ENCODE assay signal across 28 cellular contexts in the genomic region with DNA sequence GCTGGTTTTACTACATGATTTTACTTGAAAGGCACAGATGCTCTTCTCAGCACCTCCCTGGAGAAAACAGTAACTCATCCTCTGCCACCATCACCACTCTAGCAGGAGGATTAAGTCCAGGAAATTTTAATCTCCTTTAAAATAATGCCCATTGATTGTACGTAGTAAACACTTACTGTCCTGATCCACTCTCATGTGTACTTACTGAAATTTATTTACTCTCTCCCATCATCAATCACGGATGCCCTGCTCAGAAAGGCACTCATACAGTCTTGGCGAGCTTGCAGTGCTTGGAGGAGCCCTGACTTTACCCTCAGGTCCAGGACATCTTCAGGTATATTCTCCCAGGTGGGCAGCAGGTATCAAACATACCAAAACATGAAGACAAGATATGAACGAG.
"Had no signal": no experiment of that assay in that cellular context is flagged by ENCODE, and none has a peak within 500 bp of the region (broad histone marks: within the 10 kb centered on the region; RNA-seq: fewer than 3 reads in every experiment).

No MANE protein-coding gene starts in this region.

- H3K27ac ChIP-seq: colonic mucosa, epithelial cell of prostate, gastrocnemius medialis, heart left ventricle, hepatocyte, left lung, neutrophil, pancreas, right lobe of liver, suprapubic skin, vagina had no signal

- H3K4me1 Mint-ChIP-seq: endodermal cell; natural killer cell; neural crest cell; stimulated activated naive CD8-positive, alpha-beta T cell treated with anti-CD3 and anti-CD28 coated beads, Interleukin-15, amount 100 ng/mL, for 72 hours had no signal

- ATAC-seq: esophagus mucosa; gastrocnemius medialis; heart left ventricle; left cardiac atrium; left lung; natural killer cell; pancreas; right lobe of liver; stimulated activated naive CD8-positive, alpha-beta T cell treated with anti-CD3 and anti-CD28 coated beads, Interleukin-15, amount 100 ng/mL, for 72 hours had no signal

- H3K9me3 ChIP-seq: colonic mucosa, gastrocnemius medialis, neutrophil, pancreas, right lobe of liver, suprapubic skin, vagina had no signal

- H3K4me3 ChIP-seq: colonic mucosa, gastrocnemius medialis, heart left ventricle, hepatocyte, left lung, pancreas, right lobe of liver, suprapubic skin, vagina had no signal

- H3K36me3 ChIP-seq: colonic mucosa, gastrocnemius medialis, heart left ventricle, left lung, neutrophil, pancreas, right lobe of liver, suprapubic skin, vagina had no signal

- DNase-seq: colonic mucosa; effector CD8-positive, alpha-beta T cell; endodermal cell; foreskin fibroblast; gastrocnemius medialis; heart left ventricle; left cardiac atrium; left lung; natural killer cell; pancreas; retina; right lobe of liver; small intestine; stimulated activated CD4-positive, alpha-beta T cell treated with anti-CD3 and anti-CD28 coated beads, Interleukin-12 subunit alpha, Interleukin-12 subunit beta, amount 100 ng/mL, for 4 hours; stimulated activated CD4-positive, alpha-beta T cell treated with anti-CD3 and anti-CD28 coated beads, Interleukin-1b, Interleukin-23, amount 100 ng/mL, for 48 hours; stimulated activated CD4-positive, alpha-beta T cell treated with anti-CD3 and anti-CD28 coated beads, Interleukin-4, amount 100 ng/mL, for 1 hour; stimulated activated CD8-positive, alpha-beta memory T cell treated with anti-CD3 and anti-CD28 coated beads, Interleukin-4, amount 100 ng/mL, for 48 hours; stimulated activated naive CD4-positive, alpha-beta T cell; stimulated activated naive CD8-positive, alpha-beta T cell treated with anti-CD3 and anti-CD28 coated beads, Interleukin-15, amount 100 ng/mL, for 72 hours; trophoblast cell had no signal

- H3K4me3 Mint-ChIP-seq: dendritic cell treated with granulocyte-macrophage colony-stimulating factor and Interleukin-4, amounts not matched to agents 40 ng/mL and 50 ng/mL, for 4 days; endodermal cell; natural killer cell; neural crest cell; stimulated activated naive CD8-positive, alpha-beta T cell treated with anti-CD3 and anti-CD28 coated beads, Interleukin-15, amount 100 ng/mL, for 72 hours had no signal

- H3K27ac Mint-ChIP-seq: dendritic cell treated with granulocyte-macrophage colony-stimulating factor and Interleukin-4, amounts not matched to agents 40 ng/mL and 50 ng/mL, for 4 days; endodermal cell; natural killer cell; stimulated activated naive CD8-positive, alpha-beta T cell treated with anti-CD3 and anti-CD28 coated beads, Interleukin-15, amount 100 ng/mL, for 72 hours had no signal

- H3K4me1 ChIP-seq: colonic mucosa, gastrocnemius medialis, heart left ventricle, left lung, pancreas, right lobe of liver, suprapubic skin, vagina had no signal

- H3K9me3 Mint-ChIP-seq: dendritic cell treated with granulocyte-macrophage colony-stimulating factor and Interleukin-4, amounts not matched to agents 40 ng/mL and 50 ng/mL, for 4 days; natural killer cell had no signal

- H3K36me3 Mint-ChIP-seq: natural killer cell had no signal

- FAIRE-seq: pancreas, small intestine had no signal
